11 cellular contexts compared by ENCODE assay signal in genomic region chr10:63115732-63116383, GRCh38. TPM values are rescaled to one million over a fixed set of nuclear protein-coding genes. Genes with fewer than 3 reads are reported as not detected.
A peak's percentile ranks its signal among the peaks of the same experiment; 100 is the strongest.
DNase-seq lines count a peak whose midpoint lies in the region; ATAC-seq, FAIRE-seq and TF ChIP-seq lines count a peak whose summit lies in the region.
"Had no signal": no experiment of that assay in that cellular context is flagged by ENCODE, and none has a peak within 500 bp of the region (broad histone marks: within the 10 kb centered on the region; RNA-seq: fewer than 3 reads in every experiment).

No MANE protein-coding gene starts in this region.

- no peak for FAIRE-seq in A549 (lab: Jason Lieb, UNC)
- FAIRE-seq: A204.1 had no signal

- H3K4me2 ChIP-seq in A549, result peak overlapping the region; percentile 13

- peaks cover 23% of the 10 kb centered on the region; the same call in 2 of the 3 replicates for H3K4me1 ChIP-seq in A549

- no peak for TF ChIP-seq EP300 in A549 (IDR thresholded peaks at IDR 0.05)

- POLR2A ChIA-PET in A549 (lab: Yijun Ruan, JAX), result interaction anchor here (2.1 kb wide), 1 partner anchor 17 kb away, joined by 10 read pairs; the partner anchor contains the start of gene NRBF2

- TF ChIP-seq CTCF in A549 (IDR thresholded peaks at IDR 0.05), result no peak

- no peaks in the 10 kb centered on the region for H3K9me3 ChIP-seq in A549

- ATAC-seq in A549 (peak; percentile 60 to 64), GM21576 (IDR thresholded peaks at IDR 0.05; ENCODE audit: unreplicated experiment) (no peak), GM18517 (IDR thresholded peaks at IDR 0.05; ENCODE audit: unreplicated experiment) (no peak)
- no peak for ATAC-seq in natural killer cell treated with Interleukin-12 subunit alpha and Interleukin-12 subunit beta and Interleukin-15 and Interleukin-18, amount 100 ng/mL, for 72 hours

- H3K27ac ChIP-seq in A549, result peak overlapping the region; percentile 72 to 79; a peak in 2 of 6 replicates
- H3K27ac ChIP-seq in angular gyrus (ENCODE audit: low read depth, low read length), result peak overlapping the region; percentile 76

- no peaks in the 10 kb centered on the region for H3K9me3 Mint-ChIP-seq in natural killer cell treated with Interleukin-12 subunit alpha and Interleukin-12 subunit beta and Interleukin-15 and Interleukin-18, amount 100 ng/mL, for 72 hours

- WGBS in A549 (ENCODE audit: missing lambda C conversion rate), result 43% methylated on average over 7 of the region's 7 CpGs

- TF ChIP-seq RAD21 in A549 (conservative IDR thresholded peaks at IDR 0.05 in 1 of 2, IDR thresholded peaks at IDR 0.05 in 1 of 2), result no peak

- peaks cover 11 to 18% of the 10 kb centered on the region in 2 donors for H3K27me3 Mint-ChIP-seq in natural killer cell treated with Interleukin-12 subunit alpha and Interleukin-12 subunit beta and Interleukin-15 and Interleukin-18, amount 100 ng/mL, for 72 hours

- H3K4me1 Mint-ChIP-seq in natural killer cell treated with Interleukin-12 subunit alpha and Interleukin-12 subunit beta and Interleukin-15 and Interleukin-18, amount 100 ng/mL, for 72 hours (ENCODE audit: low read depth in 2 of 2), result no peaks in the 10 kb centered on the region

- peak in 1 of 2 experiments; percentile 39 for DNase-seq in A549 (ENCODE audit: low read depth in 1 of 2, low spot score in 1 of 2)
- DNase-seq in glomerular visceral epithelial cell (ENCODE audit: extremely low spot score), result peak; percentile 11
- DNase-seq in nucleus accumbens (lab: John Stamatoyannopoulos, UW), result peak in 53 of 56 donors; percentile 2 to 84 (median 50)
- DNase-seq in NCI-H510A (lab: John Stamatoyannopoulos, UW), result no peak
- no peak for DNase-seq in natural killer cell treated with Interleukin-12 subunit alpha and Interleukin-12 subunit beta and Interleukin-15 and Interleukin-18, amount 100 ng/mL, for 72 hours (ENCODE audit: low spot score)
- DNase-seq: effector memory CD4-positive, alpha-beta T cell; Karpas-422 had no signal

- H3K27ac Mint-ChIP-seq in natural killer cell treated with Interleukin-12 subunit alpha and Interleukin-12 subunit beta and Interleukin-15 and Interleukin-18, amount 100 ng/mL, for 72 hours, result no peak overlapping the region

- no peak overlapping the region for H3K4me3 ChIP-seq in A549

- TF ChIP-seq POLR2A in A549 (IDR thresholded peaks at IDR 0.05; ENCODE audit: low read length), result no peak

- CTCF ChIA-PET in A549 (lab: Yijun Ruan, JAX), result interaction anchor here (1.2 to 1.7 kb wide), 3 partner anchors 17 to 42 kb away, joined by 4 to 7 read pairs (median 4); partner anchors contain the start of gene NRBF2

- H3K36me3 Mint-ChIP-seq in natural killer cell treated with Interleukin-12 subunit alpha and Interleukin-12 subunit beta and Interleukin-15 and Interleukin-18, amount 100 ng/mL, for 72 hours, result no peaks in the 10 kb centered on the region

- no peak overlapping the region for H3K4me3 Mint-ChIP-seq in natural killer cell treated with Interleukin-12 subunit alpha and Interleukin-12 subunit beta and Interleukin-15 and Interleukin-18, amount 100 ng/mL, for 72 hours

TF ChIP-seq in A549, 52 proteins besides CTCF, POLR2A, EP300 and RAD21:
- TF ChIP-seq RCOR1 (IDR thresholded peaks at IDR 0.05; ENCODE audit: low read depth, low read length) (no peak), SMC3 (IDR thresholded peaks at IDR 0.05) (no peak), MAZ (IDR thresholded peaks at IDR 0.05; ENCODE audit: borderline replicate concordance, low read depth, low read length) (no peak), JUN (IDR thresholded peaks at IDR 0.05) (no peak), HEYL (CRISPR knock-in tag; IDR thresholded peaks at IDR 0.05) (no peak), FOXS1 (CRISPR knock-in tag; IDR thresholded peaks at IDR 0.05) (no peak), HDAC2 (IDR thresholded peaks at IDR 0.05) (no peak), CHD2 (IDR thresholded peaks at IDR 0.05; ENCODE audit: low read length, partially characterized antibody) (no peak)
- TF ChIP-seq, protein P1, sequence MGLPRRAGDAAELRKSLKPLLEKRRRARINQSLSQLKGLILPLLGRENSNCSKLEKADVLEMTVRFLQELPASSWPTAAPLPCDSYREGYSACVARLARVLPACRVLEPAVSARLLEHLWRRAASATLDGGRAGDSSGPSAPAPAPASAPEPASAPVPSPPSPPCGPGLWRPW (IDR thresholded peaks at IDR 0.05), result no peak
- TF ChIP-seq, protein P2, sequence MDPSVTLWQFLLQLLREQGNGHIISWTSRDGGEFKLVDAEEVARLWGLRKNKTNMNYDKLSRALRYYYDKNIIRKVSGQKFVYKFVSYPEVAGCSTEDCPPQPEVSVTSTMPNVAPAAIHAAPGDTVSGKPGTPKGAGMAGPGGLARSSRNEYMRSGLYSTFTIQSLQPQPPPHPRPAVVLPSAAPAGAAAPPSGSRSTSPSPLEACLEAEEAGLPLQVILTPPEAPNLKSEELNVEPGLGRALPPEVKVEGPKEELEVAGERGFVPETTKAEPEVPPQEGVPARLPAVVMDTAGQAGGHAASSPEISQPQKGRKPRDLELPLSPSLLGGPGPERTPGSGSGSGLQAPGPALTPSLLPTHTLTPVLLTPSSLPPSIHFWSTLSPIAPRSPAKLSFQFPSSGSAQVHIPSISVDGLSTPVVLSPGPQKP (IDR thresholded peaks at IDR 0.05; ENCODE audit: low read depth, low read length), result no peak
TF ChIP-seq in A549: peak in this region for 0.

RNA-seq across cellular contexts. Expression of gene NRBF2, which starts 17.3 kb away (rescaled TPM):
- polyA plus RNA-seq in A549 (2011; rRNA removed) (23.3 and 27.6 TPM in 2 replicates), A549 (2017; fragmentation: RNase III; extraction: RNeasy Plus Mini Kit Qiagen cat#74134 plus additional on column Dnase treatment) (16.3 to 16.9 TPM (median 16.6 TPM) in 3 replicates)
- 6.0 and 6.9 TPM in 2 replicates for polyA plus RNA-seq in A549 (2012; cell fraction: cytosol; rRNA removed)
- polyA plus RNA-seq in A549 (2012; cell fraction: nucleus; rRNA removed), result 2.2 and 2.6 TPM in 2 replicates
- 11.0 and 11.4 TPM in 2 replicates for polyA minus RNA-seq in A549 (2011; rRNA and poly(A)+ RNA removed)
- total RNA-seq in natural killer cell treated with Interleukin-12 subunit alpha and Interleukin-12 subunit beta and Interleukin-15 and Interleukin-18, amount 100 ng/mL, for 72 hours, result 10 to 100 TPM; 20.7 to 32.8 TPM

Comparison
In these comparisons a context has a peak if more than half of its experiments do, and no peak if none do; other contexts are left out.
1. ATAC-seq: peak in A549 (2 of 2); none in GM21576 (single experiment), natural killer cell treated with Interleukin-12 subunit alpha and Interleukin-12 subunit beta and Interleukin-15 and Interleukin-18, amount 100 ng/mL, for 72 hours (0 of 2) and GM18517 (single experiment).
2. DNase-seq: peak in glomerular visceral epithelial cell (single experiment) and nucleus accumbens (53 of 56); none in NCI-H510A (single experiment) and natural killer cell treated with Interleukin-12 subunit alpha and Interleukin-12 subunit beta and Interleukin-15 and Interleukin-18, amount 100 ng/mL, for 72 hours (single experiment).